Comparison of ENCODE assay signal across 8 cellular contexts in genomic region chr3:46110701-46111493, GRCh38.
DNase-seq lines count a peak whose midpoint lies in the region; ATAC-seq and TF ChIP-seq lines count a peak whose summit lies in the region.

No MANE protein-coding gene starts in this region.

- H3K36me3 Mint-ChIP-seq in CD4-positive, alpha-beta memory T cell = no peaks in the 10 kb centered on the region

- H3K4me1 Mint-ChIP-seq in CD4-positive, alpha-beta memory T cell = peaks cover 19 to 56% (median 28%) of the 10 kb centered on the region in 4 donors

- ATAC-seq in GM19452 (IDR thresholded peaks at IDR 0.05; ENCODE audit: unreplicated experiment) (peak; percentile 58), lower lobe of right lung (peak; percentile 72 to 87), GM18870 (IDR thresholded peaks at IDR 0.05; ENCODE audit: unreplicated experiment) (no peak)

- peaks cover 0 to 2% (median 0%) of the 10 kb centered on the region in 8 donors for H3K9me3 Mint-ChIP-seq in CD4-positive, alpha-beta memory T cell

- no peaks in the 10 kb centered on the region for H3K27me3 ChIP-seq in CD4-positive, alpha-beta memory T cell (ENCODE audit: insufficient read depth, low read length)
- no peaks in the 10 kb centered on the region for H3K27me3 ChIP-seq in lower lobe of right lung (ENCODE audit: low read depth)

- no peaks in the 10 kb centered on the region for H3K9me3 ChIP-seq in CD4-positive, alpha-beta memory T cell (ENCODE audit: control insufficient read depth in 1 of 2, low read length in 2 of 2)
- no peaks in the 10 kb centered on the region for H3K9me3 ChIP-seq in lower lobe of right lung

- H3K4me3 Mint-ChIP-seq in CD4-positive, alpha-beta memory T cell = peak overlapping the region in 1 of 8 donors; percentile 17

- H3K36me3 ChIP-seq in CD4-positive, alpha-beta memory T cell (ENCODE audit: insufficient read depth, low read length) = no peaks in the 10 kb centered on the region
- H3K36me3 ChIP-seq in lower lobe of right lung = no peaks in the 10 kb centered on the region

- POLR2A ChIA-PET in CD4-positive, alpha-beta memory T cell (lab: Charles Lee; ENCODE audit: partially characterized antibody) = no interaction called here

- peaks cover 24% of the 10 kb centered on the region for H3K4me1 ChIP-seq in CD4-positive, alpha-beta memory T cell (ENCODE audit: insufficient read depth, low read length)
- H3K4me1 ChIP-seq in lower lobe of right lung = peaks cover 46% of the 10 kb centered on the region

- TF ChIP-seq CTCF in astrocyte of the cerebellum (IDR thresholded peaks at IDR 0.05; ENCODE audit: low read depth, low read length, missing control alignments) (no peak), lower lobe of right lung (IDR thresholded peaks at IDR 0.05) (no peak)

- CTCF ChIA-PET in CD4-positive, alpha-beta memory T cell (lab: Charles Lee; ENCODE audit: partially characterized antibody) = no interaction called here

- intact Hi-C loops in CD4-positive, alpha-beta memory T cell (cut with micrococcal nuclease) = no loop called here
- intact Hi-C loops in lower lobe of right lung (cut with DNase I) = no loop called here

- H3K4me3 ChIP-seq in CD4-positive, alpha-beta memory T cell (ENCODE audit: low read length in 2 of 2) = no peak overlapping the region
- H3K4me3 ChIP-seq in astrocyte of the cerebellum (ENCODE audit: low read depth, low read length) (no peak overlapping the region), lower lobe of right lung (no peak overlapping the region)

- no peak for DNase-seq in CD4-positive, alpha-beta memory T cell
- peak; percentile 67 for DNase-seq in LoVo (ENCODE audit: low spot score)
- DNase-seq in astrocyte of the cerebellum (ENCODE audit: low read depth) = peak; percentile 86
- DNase-seq in lower lobe of right lung = no peak
- no peak for DNase-seq in GM03348 (ENCODE audit: low spot score)
- no peak for DNase-seq in activated naive CD4-positive, alpha-beta T cell treated with anti-CD3 and anti-CD28 coated beads, Interleukin-2, amount 50 U/mL, for 16 hours

- peak overlapping the region in 5 of 7 donors; percentile 18 to 82 (median 65) for H3K27ac Mint-ChIP-seq in CD4-positive, alpha-beta memory T cell

- H3K27ac ChIP-seq in CD4-positive, alpha-beta memory T cell (ENCODE audit: low read depth, low read length) = no peak overlapping the region
- peak overlapping the region; percentile 44 for H3K27ac ChIP-seq in lower lobe of right lung

- in situ Hi-C loops in astrocyte of the cerebellum (cut with HindIII; ENCODE audit: low sequenced_read_pairs) = no loop called here

- H3K27me3 Mint-ChIP-seq in CD4-positive, alpha-beta memory T cell = no peaks in the 10 kb centered on the region

Comparison
In these comparisons a context has a peak if more than half of its experiments do, and no peak if none do; other contexts are left out.
1. DNase-seq: peak in LoVo (single experiment) and astrocyte of the cerebellum (single experiment); none in CD4-positive, alpha-beta memory T cell (0 of 5), lower lobe of right lung (single experiment), GM03348 (single experiment) and activated naive CD4-positive, alpha-beta T cell treated with anti-CD3 and anti-CD28 coated beads, Interleukin-2, amount 50 U/mL, for 16 hours (single experiment).